Comparison of ENCODE assay signal across 25 cellular contexts in the genomic region with DNA sequence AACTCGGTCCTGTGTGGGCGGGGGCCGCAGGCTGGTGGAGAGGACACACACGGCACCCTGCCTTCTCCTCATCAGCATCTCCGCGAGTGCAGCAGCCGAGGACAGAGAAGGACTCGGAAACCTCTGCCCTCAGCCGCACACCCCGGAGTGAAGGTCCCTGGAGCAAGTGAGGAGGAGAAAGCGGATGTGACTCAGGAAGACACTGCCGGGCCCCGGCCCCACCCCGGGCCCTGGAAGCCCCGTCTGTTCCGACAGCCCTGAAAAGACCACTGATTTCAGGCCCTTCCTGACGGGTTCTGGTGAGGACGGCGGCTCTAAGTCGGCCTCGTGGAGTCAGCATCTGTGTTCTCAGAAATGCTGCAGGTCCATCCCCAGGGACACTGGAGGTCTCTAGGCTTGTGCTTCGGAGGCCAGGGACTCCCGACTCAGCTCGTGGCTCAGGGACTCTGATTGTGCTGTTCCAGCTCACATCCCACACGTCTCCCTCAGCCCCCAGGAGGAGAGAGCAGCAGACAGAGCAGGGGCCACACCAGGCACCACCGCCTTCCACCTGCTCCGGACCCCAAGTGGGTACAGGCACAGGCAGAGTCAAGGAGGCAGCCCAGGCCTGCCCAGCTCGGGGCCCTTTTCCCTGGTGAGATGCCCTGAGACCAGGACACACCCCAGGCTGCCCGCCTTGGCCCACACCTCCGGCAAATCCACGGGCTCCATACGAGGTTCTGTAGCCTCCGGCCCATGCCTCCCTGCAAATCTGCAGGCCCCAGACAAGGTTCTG.
DNase-seq lines count a peak whose midpoint lies in the region; ATAC-seq, FAIRE-seq and TF ChIP-seq lines count a peak whose summit lies in the region.
"Had no signal": no experiment of that assay in that cellular context is flagged by ENCODE, and none has a peak within 500 bp of the region (broad histone marks: within the 10 kb centered on the region; RNA-seq: fewer than 3 reads in every experiment).

No MANE protein-coding gene starts in this region.

- no peak for FAIRE-seq in H54 (lab: Jason Lieb, UNC)
- FAIRE-seq: GM12891 had no signal

- ATAC-seq in left ventricle myocardium superior, result no peak
- no peak for ATAC-seq in left cardiac atrium
- ATAC-seq in right cardiac atrium, result peak in 1 of 2 donors; percentile 3
- no peak for ATAC-seq in GM18517 (IDR thresholded peaks at IDR 0.05; ENCODE audit: unreplicated experiment)

- H3K36me3 ChIP-seq in thyroid gland, result no peaks in the 10 kb centered on the region
- H3K36me3 ChIP-seq: BLaER1, Peyer's patch had no signal

- no peak overlapping the region for H3K27ac ChIP-seq in right cardiac atrium (ENCODE audit: low read length)
- peak overlapping the region in 2 of 3 donors; percentile 1 to 40 for H3K27ac ChIP-seq in thyroid gland
- H3K27ac ChIP-seq: BLaER1, Peyer's patch, SK-N-MC had no signal

- H3K27me3 ChIP-seq in right cardiac atrium (ENCODE audit: control insufficient read depth, insufficient read depth), result no peaks in the 10 kb centered on the region
- H3K27me3 ChIP-seq in thyroid gland, result no peaks in the 10 kb centered on the region
- H3K27me3 ChIP-seq: BLaER1, Peyer's patch had no signal

- no peak for TF ChIP-seq POLR2A in thyroid gland (IDR thresholded peaks at IDR 0.05)
- TF ChIP-seq POLR2A in H54 (IDR thresholded peaks at IDR 0.05; ENCODE audit: low read depth, low read length), result no peak

- no peak for TF ChIP-seq CTCF in thyroid gland (IDR thresholded peaks at IDR 0.05)

- intact Hi-C loops in left ventricle myocardium superior (cut with micrococcal nuclease), result no loop called here
- intact Hi-C loops in left cardiac atrium (cut with DNase I), result no loop called here
- intact Hi-C loops in right cardiac atrium (cut with DNase I), result no loop called here
- intact Hi-C loops in thyroid gland (cut with DNase I), result no loop called here

- DNase-seq in left ventricle myocardium superior (peak; percentile 27), left cardiac atrium (no peak), RPMI7951 (ENCODE audit: low read depth) (peak; percentile 10), right cardiac atrium (peak; percentile 11 to 52 (median 29)), thyroid gland (no peak), H54 (ENCODE audit: insufficient read length, low spot score) (no peak)
- DNase-seq in stimulated activated CD4-positive, alpha-beta T cell treated with anti-CD3 and anti-CD28 coated beads, Interleukin-1b, Interleukin-23, amount 100 ng/mL, for 48 hours, result no peak
- DNase-seq: ACHN; Caco-2; CD4-positive, alpha-beta memory T cell; DMS 273 treated with DMSO at 0.1 percent for 48 hours; Kasumi-1; NCI-H1092 treated with DMSO at 0.1 percent for 48 hours; NCI-H1436 treated with DMSO at 0.1 percent for 48 hours; NCI-H1930; NCI-H226; NCI-H524; NCI-H774; NK-92 treated with Interleukin-12 subunit alpha and Interleukin-12 subunit beta, amount 100 ng/mL, for 24 hours; Peyer's patch; SW 1271 had no signal

- H3K4me1 ChIP-seq in right cardiac atrium (ENCODE audit: control insufficient read depth, insufficient read depth, low read length) (no peaks in the 10 kb centered on the region), thyroid gland (no peaks in the 10 kb centered on the region)
- H3K4me1 ChIP-seq: Caco-2 had no signal

- WGBS in right cardiac atrium, result 64% methylated on average over 33 of the region's 33 CpGs
- WGBS in thyroid gland, 2 donors, result 69 to 71% methylated on average over 27 to 31 of the region's 33 CpGs

- H3K4me3 ChIP-seq in right cardiac atrium (ENCODE audit: low read length), result no peak overlapping the region
- no peak overlapping the region for H3K4me3 ChIP-seq in thyroid gland (replicated peaks in 1 of 3)
- H3K4me3 ChIP-seq: BLaER1, Peyer's patch, SK-N-MC had no signal

- H3K9me3 ChIP-seq in right cardiac atrium (ENCODE audit: control insufficient read depth, low read length) (no peaks in the 10 kb centered on the region), thyroid gland (no peaks in the 10 kb centered on the region)
- H3K9me3 ChIP-seq: BLaER1, Caco-2, Peyer's patch had no signal

Comparison
In these comparisons a context has a peak if more than half of its experiments do, and no peak if none do; other contexts are left out.
1. DNase-seq: peak in left ventricle myocardium superior (single experiment), RPMI7951 (single experiment) and right cardiac atrium (3 of 3); none in left cardiac atrium (single experiment), thyroid gland (0 of 2), H54 (single experiment) and stimulated activated CD4-positive, alpha-beta T cell treated with anti-CD3 and anti-CD28 coated beads, Interleukin-1b, Interleukin-23, amount 100 ng/mL, for 48 hours (single experiment).